8 cellular contexts compared by ENCODE assay signal in genomic region chr6:155142902-155143609, GRCh38.
DNase-seq lines count a peak whose midpoint lies in the region; ATAC-seq, FAIRE-seq and TF ChIP-seq lines count a peak whose summit lies in the region.

No MANE protein-coding gene starts in this region.

- no peaks in the 10 kb centered on the region for H3K36me3 Mint-ChIP-seq in CD8-positive, alpha-beta T cell
- peaks cover 3% of the 10 kb centered on the region for H3K36me3 Mint-ChIP-seq in central memory CD8-positive, alpha-beta T cell (ENCODE audit: insufficient read depth)
- H3K36me3 Mint-ChIP-seq in natural killer cell treated with Interleukin-12 subunit alpha and Interleukin-12 subunit beta and Interleukin-15 and Interleukin-18, amount 100 ng/mL, for 72 hours, result peaks cover 24% of the 10 kb centered on the region

- TF ChIP-seq CTCF in CD8-positive, alpha-beta T cell (IDR thresholded peaks at IDR 0.05), result no peak
- TF ChIP-seq CTCF in D721Med (IDR thresholded peaks at IDR 0.05; ENCODE audit: insufficient read depth, missing control alignments) (no peak), pancreas (IDR thresholded peaks at IDR 0.05) (no peak)

- H3K27me3 ChIP-seq in CD8-positive, alpha-beta T cell (ENCODE audit: insufficient read depth, low read length), result no peaks in the 10 kb centered on the region
- H3K27me3 ChIP-seq in HUES48 (ENCODE audit: control insufficient read depth, insufficient read depth, low read length) (no peaks in the 10 kb centered on the region), pancreas (no peaks in the 10 kb centered on the region)

- peak overlapping the region; percentile 20 for H3K4me3 ChIP-seq in CD8-positive, alpha-beta T cell (ENCODE audit: low read depth, low read length)
- peak overlapping the region; percentile 9; the same call in 1 of the 2 replicates for H3K4me3 ChIP-seq in HUES48 (ENCODE audit: low read depth, low read length)
- peak overlapping the region in 1 of 4 donors; percentile 17 for H3K4me3 ChIP-seq in pancreas

- CTCF ChIA-PET in CD8-positive, alpha-beta T cell (lab: Charles Lee), result no interaction called here

- H3K4me1 ChIP-seq in CD8-positive, alpha-beta T cell (ENCODE audit: insufficient read depth, low read length), result peaks cover 6% of the 10 kb centered on the region
- H3K4me1 ChIP-seq in HUES48 (ENCODE audit: control insufficient read depth, insufficient read depth, low read length), result peaks cover 31% of the 10 kb centered on the region
- no peaks in the 10 kb centered on the region for H3K4me1 ChIP-seq in pancreas

- H3K27me3 Mint-ChIP-seq in CD8-positive, alpha-beta T cell (ENCODE audit: low read depth), result no peaks in the 10 kb centered on the region
- no peaks in the 10 kb centered on the region for H3K27me3 Mint-ChIP-seq in central memory CD8-positive, alpha-beta T cell
- no peaks in the 10 kb centered on the region for H3K27me3 Mint-ChIP-seq in natural killer cell treated with Interleukin-12 subunit alpha and Interleukin-12 subunit beta and Interleukin-15 and Interleukin-18, amount 100 ng/mL, for 72 hours

- POLR2A ChIA-PET in CD8-positive, alpha-beta T cell (lab: Charles Lee), result no interaction called here

- peak overlapping the region; percentile 32; the same call in 1 of the 2 replicates for H3K9ac ChIP-seq in HUES48 (ENCODE audit: low read depth, low read length)

- H3K9me3 ChIP-seq in CD8-positive, alpha-beta T cell (ENCODE audit: low read length), result no peaks in the 10 kb centered on the region
- no peaks in the 10 kb centered on the region for H3K9me3 ChIP-seq in HUES48 (ENCODE audit: control insufficient read depth, insufficient read depth, low read length)
- no peaks in the 10 kb centered on the region for H3K9me3 ChIP-seq in pancreas

- H3K36me3 ChIP-seq in CD8-positive, alpha-beta T cell (ENCODE audit: insufficient read depth, low read length), result no peaks in the 10 kb centered on the region
- H3K36me3 ChIP-seq in HUES48 (ENCODE audit: control insufficient read depth, insufficient read depth, low read length) (no peaks in the 10 kb centered on the region), pancreas (no peaks in the 10 kb centered on the region)

- peak overlapping the region; percentile 85 for H3K4me3 Mint-ChIP-seq in CD8-positive, alpha-beta T cell
- H3K4me3 Mint-ChIP-seq in central memory CD8-positive, alpha-beta T cell, result peak overlapping the region; percentile 73
- peak overlapping the region; percentile 77 for H3K4me3 Mint-ChIP-seq in natural killer cell treated with Interleukin-12 subunit alpha and Interleukin-12 subunit beta and Interleukin-15 and Interleukin-18, amount 100 ng/mL, for 72 hours

- peak overlapping the region; percentile 91 for H3K27ac Mint-ChIP-seq in CD8-positive, alpha-beta T cell
- peak overlapping the region; percentile 95 for H3K27ac Mint-ChIP-seq in central memory CD8-positive, alpha-beta T cell (ENCODE audit: low read depth)
- H3K27ac Mint-ChIP-seq in natural killer cell treated with Interleukin-12 subunit alpha and Interleukin-12 subunit beta and Interleukin-15 and Interleukin-18, amount 100 ng/mL, for 72 hours, result peak overlapping the region; percentile 80 to 90

- intact Hi-C loops in CD8-positive, alpha-beta T cell (cut with DNase I, micrococcal nuclease), result loop anchor here in 1 of 2 experiments (2.0 kb wide), 1 partner anchor 28 kb away; no protein-coding TSS in a partner anchor
- intact Hi-C loops in pancreas (cut with DNase I), result no loop called here

- ATAC-seq in CD8-positive, alpha-beta T cell, result peak; percentile 48
- peak; percentile 46 for ATAC-seq in central memory CD8-positive, alpha-beta T cell (replicated peaks; ENCODE audit: extremely low read depth, poor library complexity, severe bottlenecking)
- peak in 1 of 2 donors; percentile 70 for ATAC-seq in natural killer cell treated with Interleukin-12 subunit alpha and Interleukin-12 subunit beta and Interleukin-15 and Interleukin-18, amount 100 ng/mL, for 72 hours
- ATAC-seq in HG02938 (IDR thresholded peaks at IDR 0.05; ENCODE audit: unreplicated experiment), result no peak
- no peak for ATAC-seq in pancreas

- no peak for FAIRE-seq in D721Med (lab: Jason Lieb, UNC)
- no peak for FAIRE-seq in pancreas (lab: Jason Lieb, UNC)

- H3K27ac ChIP-seq in CD8-positive, alpha-beta T cell (ENCODE audit: low read depth, low read length), result peak overlapping the region; percentile 29
- peak overlapping the region; percentile 93 for H3K27ac ChIP-seq in HUES48 (ENCODE audit: low read depth, low read length)
- H3K27ac ChIP-seq in pancreas, result peak overlapping the region in 1 of 4 donors; percentile 17

- 48 to 58% methylated on average over 6 of the region's 6 CpGs for WGBS in pancreas, 2 donors

- no peaks in the 10 kb centered on the region for H3K9me3 Mint-ChIP-seq in CD8-positive, alpha-beta T cell
- no peaks in the 10 kb centered on the region for H3K9me3 Mint-ChIP-seq in central memory CD8-positive, alpha-beta T cell
- H3K9me3 Mint-ChIP-seq in natural killer cell treated with Interleukin-12 subunit alpha and Interleukin-12 subunit beta and Interleukin-15 and Interleukin-18, amount 100 ng/mL, for 72 hours, result no peaks in the 10 kb centered on the region

- DNase-seq in CD8-positive, alpha-beta T cell, result no peak
- no peak for DNase-seq in central memory CD8-positive, alpha-beta T cell (ENCODE audit: low spot score in 2 of 2)
- DNase-seq in natural killer cell treated with Interleukin-12 subunit alpha and Interleukin-12 subunit beta and Interleukin-15 and Interleukin-18, amount 100 ng/mL, for 72 hours (ENCODE audit: low spot score), result no peak
- DNase-seq in AG08395 (ENCODE audit: low spot score) (no peak), D721Med (ENCODE audit: insufficient read length, low spot score) (no peak), pancreas (no peak)

- H3K4me1 Mint-ChIP-seq in CD8-positive, alpha-beta T cell (ENCODE audit: low read depth), result peaks cover 27% of the 10 kb centered on the region
- H3K4me1 Mint-ChIP-seq in central memory CD8-positive, alpha-beta T cell, result peaks cover 27% of the 10 kb centered on the region
- H3K4me1 Mint-ChIP-seq in natural killer cell treated with Interleukin-12 subunit alpha and Interleukin-12 subunit beta and Interleukin-15 and Interleukin-18, amount 100 ng/mL, for 72 hours (ENCODE audit: low read depth in 2 of 2), result peaks cover 16 to 42% of the 10 kb centered on the region in 2 donors

Comparison
In these comparisons a context has a peak if more than half of its experiments do, and no peak if none do; other contexts are left out.
1. ATAC-seq: peak in CD8-positive, alpha-beta T cell (single experiment) and central memory CD8-positive, alpha-beta T cell (single experiment); none in HG02938 (single experiment) and pancreas (0 of 4).
2. Peak in every context shown above with its lines, with median percentiles within 50 percentile points of each other: H3K27ac Mint-ChIP-seq and H3K4me3 Mint-ChIP-seq.